Comparison of ENCODE assay signal across 20 cellular contexts in genomic region chr12:9669019-9669326, GRCh38. TPM values are rescaled to one million over a fixed set of nuclear protein-coding genes. Genes with fewer than 3 reads are reported as not detected.
DNase-seq lines count a peak whose midpoint lies in the region; ATAC-seq, FAIRE-seq and TF ChIP-seq lines count a peak whose summit lies in the region.
"Had no signal": no experiment of that assay in that cellular context is flagged by ENCODE, and none has a peak within 500 bp of the region (broad histone marks: within the 10 kb centered on the region; RNA-seq: fewer than 3 reads in every experiment).

No MANE protein-coding gene starts in this region.

- H3K4me1 Mint-ChIP-seq in CD4-positive, CD25-positive, alpha-beta regulatory T cell, result peaks cover 28 to 76% (median 54%) of the 10 kb centered on the region in 4 donors
- H3K4me1 Mint-ChIP-seq in CD8-positive, alpha-beta memory T cell, result peaks cover 60 to 84% (median 70%) of the 10 kb centered on the region in 3 donors
- peaks cover 59% of the 10 kb centered on the region for H3K4me1 Mint-ChIP-seq in T-helper 17 cell

- CTCF ChIA-PET in CD8-positive, alpha-beta memory T cell (lab: Charles Lee), result interaction anchor here (0.7 to 3.8 kb wide), 5 partner anchors 16 to 74 kb away, joined by 4 to 20 read pairs (median 4); no protein-coding TSS in a partner anchor

- no peak for ATAC-seq in CD4-positive, CD25-positive, alpha-beta regulatory T cell (ENCODE audit: low read depth in 2 of 2)
- ATAC-seq in T-helper 17 cell (no peak), HG03460 (IDR thresholded peaks at IDR 0.05; ENCODE audit: unreplicated experiment) (no peak)
- ATAC-seq: left colon had no signal

- peak overlapping the region; percentile 94 to 100 (median 97) for H3K27ac Mint-ChIP-seq in CD4-positive, CD25-positive, alpha-beta regulatory T cell
- H3K27ac Mint-ChIP-seq in CD8-positive, alpha-beta memory T cell, result peak overlapping the region; percentile 85 to 97 (median 94)
- H3K27ac Mint-ChIP-seq in T-helper 17 cell, result peak overlapping the region; percentile 98
- H3K27ac Mint-ChIP-seq: mesothelial cell of epicardium had no signal

- peaks cover 39% of the 10 kb centered on the region for H3K36me3 Mint-ChIP-seq in CD4-positive, CD25-positive, alpha-beta regulatory T cell
- peaks cover 18 to 69% (median 26%) of the 10 kb centered on the region in 3 donors for H3K36me3 Mint-ChIP-seq in CD8-positive, alpha-beta memory T cell
- peaks cover 23% of the 10 kb centered on the region for H3K36me3 Mint-ChIP-seq in T-helper 17 cell (ENCODE audit: low read depth)

- peak overlapping the region; percentile 77 to 95 (median 92) for H3K4me3 Mint-ChIP-seq in CD4-positive, CD25-positive, alpha-beta regulatory T cell
- H3K4me3 Mint-ChIP-seq in CD8-positive, alpha-beta memory T cell, result peak overlapping the region; percentile 72 to 98 (median 92)
- H3K4me3 Mint-ChIP-seq in T-helper 17 cell, result peak overlapping the region; percentile 86
- H3K4me3 Mint-ChIP-seq: mesothelial cell of epicardium had no signal

- POLR2A ChIA-PET in CD8-positive, alpha-beta memory T cell (lab: Charles Lee), result interaction anchor here (0.6 to 4.3 kb wide), 5 partner anchors 13 to 74 kb away, joined by 3 to 44 read pairs (median 4); no protein-coding TSS in a partner anchor

- DNase-seq in CD4-positive, CD25-positive, alpha-beta regulatory T cell, result peak in 1 of 3 donors; percentile 48
- DNase-seq in CD8-positive, alpha-beta memory T cell, result no peak
- DNase-seq in T-helper 17 cell (no peak), SHP77 treated with DMSO at 0.1 percent for 48 hours (lab: John Stamatoyannopoulos, UW) (no peak), kidney (no peak), cortex of kidney (lab: John Stamatoyannopoulos, UW) (no peak)
- no peak for DNase-seq in effector memory CD4-positive, alpha-beta T cell
- DNase-seq: AML-193; dorsolateral prefrontal cortex; erythroblast; H7; left colon; NCI-H146; NCI-H2171 treated with DMSO at 0.1 percent for 48 hours; stimulated activated CD4-positive, alpha-beta T cell treated with anti-CD3 and anti-CD28 coated beads, Interleukin-12 subunit alpha, Interleukin-12 subunit beta, amount 100 ng/mL, for 4 hours; tibial artery had no signal

- intact Hi-C loops in kidney (cut with DNase I), result no loop called here

- peaks cover 10% of the 10 kb centered on the region for H3K36me3 ChIP-seq in CD4-positive, CD25-positive, alpha-beta regulatory T cell (ENCODE audit: control insufficient read depth, insufficient read depth, low read length)
- peaks cover 12% of the 10 kb centered on the region for H3K36me3 ChIP-seq in CD8-positive, alpha-beta memory T cell (ENCODE audit: insufficient read depth, low read length)
- H3K36me3 ChIP-seq in effector memory CD4-positive, alpha-beta T cell (ENCODE audit: control insufficient read depth, insufficient read depth, low read length), result peaks cover 9% of the 10 kb centered on the region
- peaks cover 0 to 4% of the 10 kb centered on the region in 2 donors for H3K36me3 ChIP-seq in kidney (ENCODE audit: control insufficient read depth in 1 of 2, insufficient read depth in 2 of 2, low read length in 2 of 2)

- H3K9me3 Mint-ChIP-seq in CD4-positive, CD25-positive, alpha-beta regulatory T cell, result peaks cover 0 to 1% (median 0%) of the 10 kb centered on the region in 7 donors
- no peaks in the 10 kb centered on the region for H3K9me3 Mint-ChIP-seq in CD8-positive, alpha-beta memory T cell

- peaks cover 78% of the 10 kb centered on the region for H3K4me1 ChIP-seq in CD4-positive, CD25-positive, alpha-beta regulatory T cell (ENCODE audit: control insufficient read depth, insufficient read depth, low read length, poor library complexity, severe bottlenecking)
- peaks cover 63% of the 10 kb centered on the region for H3K4me1 ChIP-seq in CD8-positive, alpha-beta memory T cell (ENCODE audit: insufficient read depth, low read length)
- H3K4me1 ChIP-seq in effector memory CD4-positive, alpha-beta T cell (ENCODE audit: control insufficient read depth, insufficient read depth, low read length, poor library complexity, severe bottlenecking), result peaks cover 31% of the 10 kb centered on the region
- H3K4me1 ChIP-seq in kidney (ENCODE audit: control insufficient read depth in 1 of 2, insufficient read depth in 1 of 2, low read depth in 1 of 2, low read length in 2 of 2), result no peaks in the 10 kb centered on the region

- peak overlapping the region; percentile 88 for H3K27ac ChIP-seq in CD4-positive, CD25-positive, alpha-beta regulatory T cell (ENCODE audit: insufficient read depth, low read length, poor library complexity, severe bottlenecking)
- H3K27ac ChIP-seq in CD8-positive, alpha-beta memory T cell (ENCODE audit: low read depth, low read length), result no peak overlapping the region
- peak overlapping the region; percentile 80 for H3K27ac ChIP-seq in effector memory CD4-positive, alpha-beta T cell (ENCODE audit: insufficient read depth, low read length, poor library complexity, severe bottlenecking)
- H3K27ac ChIP-seq in kidney (ENCODE audit: low read depth in 2 of 2, low read length in 2 of 2), result no peak overlapping the region
- H3K27ac ChIP-seq: dorsolateral prefrontal cortex, tibial artery had no signal

- no peak for FAIRE-seq in kidney (lab: Jason Lieb, UNC)
- FAIRE-seq: bronchial epithelial cell, frontal cortex had no signal

- H3K9me3 ChIP-seq in CD4-positive, CD25-positive, alpha-beta regulatory T cell (ENCODE audit: control insufficient read depth in 2 of 2, low read length in 2 of 2), result no peaks in the 10 kb centered on the region
- H3K9me3 ChIP-seq in CD8-positive, alpha-beta memory T cell (ENCODE audit: low read length), result no peaks in the 10 kb centered on the region
- H3K9me3 ChIP-seq in T-helper 17 cell (ENCODE audit: control insufficient read depth, low read length, poor library complexity, severe bottlenecking) (no peaks in the 10 kb centered on the region), kidney (ENCODE audit: control insufficient read depth in 1 of 2, low read length in 2 of 2) (no peaks in the 10 kb centered on the region)
- no peaks in the 10 kb centered on the region for H3K9me3 ChIP-seq in effector memory CD4-positive, alpha-beta T cell (ENCODE audit: control insufficient read depth, low read length)
- H3K9me3 ChIP-seq: tibial artery had no signal

- no peak overlapping the region for H3K9ac ChIP-seq in kidney (ENCODE audit: low read length in 2 of 2)

- no peak for TF ChIP-seq CTCF in kidney (IDR thresholded peaks at IDR 0.05; ENCODE audit: borderline replicate concordance, extremely low read depth, insufficient read depth)

- H3K27me3 ChIP-seq in CD4-positive, CD25-positive, alpha-beta regulatory T cell (ENCODE audit: control insufficient read depth, insufficient read depth, low read length), result no peaks in the 10 kb centered on the region
- H3K27me3 ChIP-seq in CD8-positive, alpha-beta memory T cell (ENCODE audit: insufficient read depth, low read length, poor library complexity, severe bottlenecking), result no peaks in the 10 kb centered on the region
- no peaks in the 10 kb centered on the region for H3K27me3 ChIP-seq in effector memory CD4-positive, alpha-beta T cell (replicated peaks; ENCODE audit: control insufficient read depth, insufficient read depth, low read length, poor library complexity, severe bottlenecking)
- H3K27me3 ChIP-seq: dorsolateral prefrontal cortex, tibial artery had no signal

- H3K4me3 ChIP-seq in CD4-positive, CD25-positive, alpha-beta regulatory T cell (ENCODE audit: low read depth, low read length), result peak overlapping the region; percentile 99
- peak overlapping the region; percentile 66 for H3K4me3 ChIP-seq in CD8-positive, alpha-beta memory T cell (ENCODE audit: low read length)
- H3K4me3 ChIP-seq in effector memory CD4-positive, alpha-beta T cell (ENCODE audit: insufficient read depth, low read depth, low read length, poor library complexity, severe bottlenecking), result peak overlapping the region; percentile 41
- H3K4me3 ChIP-seq in kidney (ENCODE audit: low read length in 2 of 2), result no peak overlapping the region
- H3K4me3 ChIP-seq: dorsolateral prefrontal cortex, tibial artery had no signal

- no peaks in the 10 kb centered on the region for H3K27me3 Mint-ChIP-seq in CD4-positive, CD25-positive, alpha-beta regulatory T cell
- no peaks in the 10 kb centered on the region for H3K27me3 Mint-ChIP-seq in CD8-positive, alpha-beta memory T cell
- no peaks in the 10 kb centered on the region for H3K27me3 Mint-ChIP-seq in T-helper 17 cell

RNA-seq across cellular contexts. Expression of gene CLEC2D, which starts 0.5 kb away (rescaled TPM):
- 219 TPM for total RNA-seq in CD4-positive, CD25-positive, alpha-beta regulatory T cell
- 100 to 1,000 TPM; 223 to 312 (median 247) TPM for polyA plus RNA-seq in CD4-positive, CD25-positive, alpha-beta regulatory T cell
- 100 to 1,000 TPM; 320 to 340 TPM for total RNA-seq in CD8-positive, alpha-beta memory T cell
- 311 TPM for polyA plus RNA-seq in CD8-positive, alpha-beta memory T cell
- total RNA-seq in T-helper 17 cell (100 to 1,000 TPM; 151 to 173 TPM), kidney (22.4 TPM)
- polyA plus RNA-seq in kidney (ENCODE audit: insufficient read depth, low read depth, low replicate concordance), result 2.5 TPM

Comparison
In these comparisons a context has a peak if more than half of its experiments do, and no peak if none do; other contexts are left out.
1. H3K27ac ChIP-seq: peak in CD4-positive, CD25-positive, alpha-beta regulatory T cell (single experiment) and effector memory CD4-positive, alpha-beta T cell (single experiment); none in CD8-positive, alpha-beta memory T cell (single experiment) and kidney (0 of 2).
2. H3K4me3 ChIP-seq: peak in CD4-positive, CD25-positive, alpha-beta regulatory T cell (single experiment), CD8-positive, alpha-beta memory T cell (single experiment) and effector memory CD4-positive, alpha-beta T cell (single experiment); none in kidney (0 of 2).
3. Peak in every context shown above with its lines, with median percentiles within 50 percentile points of each other: H3K27ac Mint-ChIP-seq and H3K4me3 Mint-ChIP-seq.